Comparison of ENCODE assay signal across 11 cellular contexts in genomic region chr1:214548988-214549387, GRCh38. TPM values are rescaled to one million over a fixed set of nuclear protein-coding genes. Genes with fewer than 3 reads are reported as not detected.
DNase-seq lines count a peak whose midpoint lies in the region; ATAC-seq and TF ChIP-seq lines count a peak whose summit lies in the region.
"Had no signal": no experiment of that assay in that cellular context is flagged by ENCODE, and none has a peak within 500 bp of the region (broad histone marks: within the 10 kb centered on the region; RNA-seq: fewer than 3 reads in every experiment).

No MANE protein-coding gene starts in this region.

- H3K79me2 ChIP-seq in DND-41 (ENCODE audit: insufficient read depth, low read length) (no peaks in the 10 kb centered on the region), trophoblast cell (ENCODE audit: control insufficient read depth, insufficient read depth, low read length, poor library complexity) (peaks cover 42% of the 10 kb centered on the region)

- DNase-seq in DND-41: no peak
- peak; percentile 85 for DNase-seq in RPMI7951 (ENCODE audit: low read depth)
- peak; percentile 55 for DNase-seq in fibroblast of pulmonary artery (ENCODE audit: low read depth)
- DNase-seq in trophoblast cell: no peak
- DNase-seq in NCI-H2171 treated with DMSO at 0.1 percent for 48 hours (lab: John Stamatoyannopoulos, UW): no peak
- DNase-seq in DMS79 treated with DMSO at 0.1 percent for 48 hours (lab: John Stamatoyannopoulos, UW): no peak
- DNase-seq in OCI-M2 (lab: John Stamatoyannopoulos, UW; ENCODE audit: unreplicated experiment): no peak
- no peak for DNase-seq in activated T-cell treated with anti-CD3 and anti-CD28 coated beads, Interleukin-2, amount 50 U/mL, for 72 hours
- DNase-seq: activated CD4-positive, alpha-beta T cell treated with anti-CD3 and anti-CD28 coated beads for 48 hours; NCI-H2107 had no signal

- no peak overlapping the region for H3K27ac ChIP-seq in DND-41 (ENCODE audit: low read length)
- no peak overlapping the region for H3K27ac ChIP-seq in trophoblast cell (ENCODE audit: low read depth, low read length)
- H3K27ac ChIP-seq: neutrophil had no signal

- no peak overlapping the region for H3K18ac ChIP-seq in trophoblast cell (ENCODE audit: low read length)

- no peak for TF ChIP-seq CTCF in DND-41 (IDR thresholded peaks at IDR 0.05; ENCODE audit: borderline replicate concordance, extremely low read depth, low read length, poor library complexity, severe bottlenecking)
- no peak for TF ChIP-seq CTCF in fibroblast of pulmonary artery (IDR thresholded peaks at IDR 0.05; ENCODE audit: low read length, missing control alignments)

- peaks cover 0 to 2% of the 10 kb centered on the region in 2 donors for H3K36me3 Mint-ChIP-seq in activated T-cell treated with anti-CD3 and anti-CD28 coated beads, Interleukin-2, amount 50 U/mL, for 72 hours (ENCODE audit: insufficient read depth in 2 of 2)

- WGBS in trophoblast cell (ENCODE audit: extremely low coverage, insufficient coverage, insufficient read length): no CpG with 5 or more reads among the region's 2 CpGs

- H2BK5ac ChIP-seq in trophoblast cell (ENCODE audit: low read depth, low read length, poor library complexity): no peak overlapping the region

- no peak overlapping the region for H3K4me3 ChIP-seq in DND-41 (ENCODE audit: low read depth in 1 of 2, low read length in 2 of 2)
- H3K4me3 ChIP-seq in fibroblast of pulmonary artery (replicated peaks; ENCODE audit: low read depth, low read length): peak overlapping the region; percentile 90
- H3K4me3 ChIP-seq in trophoblast cell (ENCODE audit: low read depth, low read length): no peak overlapping the region

- H2AFZ ChIP-seq in DND-41 (ENCODE audit: low read depth, low read length): no peak overlapping the region
- H2AFZ ChIP-seq in trophoblast cell (ENCODE audit: insufficient read depth, low read length, poor library complexity): no peak overlapping the region

- H3K4me2 ChIP-seq in DND-41 (ENCODE audit: insufficient read depth, low read length): 0 out of 2 replicates have a peak overlapping the region, but pooled peaks have one; percentile 90
- peak overlapping the region; percentile 96 for H3K4me2 ChIP-seq in trophoblast cell (ENCODE audit: low read length)

- H3K4me1 ChIP-seq in DND-41 (ENCODE audit: insufficient read depth, low read length): peaks cover 58% of the 10 kb centered on the region
- H3K4me1 ChIP-seq in trophoblast cell (ENCODE audit: control insufficient read depth in 1 of 2, insufficient read depth in 2 of 2, low read length in 2 of 2): peaks cover 13 to 25% of the 10 kb centered on the region in 2 experiments

- no peak overlapping the region for H3K9ac ChIP-seq in DND-41 (ENCODE audit: low read depth, low read length)
- no peak overlapping the region for H3K9ac ChIP-seq in trophoblast cell (ENCODE audit: low read length)

- H2BK120ac ChIP-seq in trophoblast cell (ENCODE audit: insufficient read depth, low read length, poor library complexity): no peak overlapping the region

- H3K79me1 ChIP-seq in trophoblast cell (ENCODE audit: low read length): peaks cover 31% of the 10 kb centered on the region

- no peak overlapping the region for H4K8ac ChIP-seq in trophoblast cell (ENCODE audit: low read depth, low read length)

- no peak overlapping the region for H3K23ac ChIP-seq in trophoblast cell (ENCODE audit: low read length)

- H3K4ac ChIP-seq in trophoblast cell (ENCODE audit: low read depth, low read length): peak overlapping the region; percentile 90

- H4K20me1 ChIP-seq in DND-41 (ENCODE audit: insufficient read depth, low read length): no peaks in the 10 kb centered on the region; the same call in 1 of the 2 replicates

- H3K9me3 ChIP-seq in DND-41 (ENCODE audit: insufficient read depth, low read length, severe bottlenecking): no peaks in the 10 kb centered on the region
- no peaks in the 10 kb centered on the region for H3K9me3 ChIP-seq in trophoblast cell (ENCODE audit: insufficient read depth, low read depth, low read length)
- H3K9me3 ChIP-seq: neutrophil had no signal

- H3K9me3 Mint-ChIP-seq in activated T-cell treated with anti-CD3 and anti-CD28 coated beads, Interleukin-2, amount 50 U/mL, for 72 hours: no peaks in the 10 kb centered on the region

- no peak overlapping the region for H3K4me3 Mint-ChIP-seq in activated T-cell treated with anti-CD3 and anti-CD28 coated beads, Interleukin-2, amount 50 U/mL, for 72 hours

- H3K27ac Mint-ChIP-seq in activated T-cell treated with anti-CD3 and anti-CD28 coated beads, Interleukin-2, amount 50 U/mL, for 72 hours: no peak overlapping the region

- no peak overlapping the region for H4K12ac ChIP-seq in trophoblast cell (ENCODE audit: low read depth, low read length)

- no peak overlapping the region for H4K91ac ChIP-seq in trophoblast cell (ENCODE audit: low read depth, low read length)

- H3K27me3 ChIP-seq in DND-41 (ENCODE audit: insufficient read depth, low read length, poor library complexity) (no peaks in the 10 kb centered on the region), trophoblast cell (ENCODE audit: insufficient read depth, low read length) (no peaks in the 10 kb centered on the region)

- H3K4me1 Mint-ChIP-seq in activated T-cell treated with anti-CD3 and anti-CD28 coated beads, Interleukin-2, amount 50 U/mL, for 72 hours (ENCODE audit: low read depth): peaks cover 7% of the 10 kb centered on the region

- no peak for ATAC-seq in DND-41 (ENCODE audit: insufficient read depth, low read depth)
- no peak for ATAC-seq in activated T-cell treated with anti-CD3 and anti-CD28 coated beads, Interleukin-2, amount 50 U/mL, for 72 hours (replicated peaks in 1 of 2)

- H2AK5ac ChIP-seq in trophoblast cell (ENCODE audit: low read length): no peak overlapping the region

- H3K36me3 ChIP-seq in DND-41 (ENCODE audit: insufficient read depth, low read length): no peaks in the 10 kb centered on the region
- peaks cover 0 to 4% of the 10 kb centered on the region in 2 experiments for H3K36me3 ChIP-seq in trophoblast cell (ENCODE audit: control insufficient read depth in 1 of 2, insufficient read depth in 2 of 2, low read length in 2 of 2)
- H3K36me3 ChIP-seq: neutrophil had no signal

- H3K27me3 Mint-ChIP-seq in activated T-cell treated with anti-CD3 and anti-CD28 coated beads, Interleukin-2, amount 50 U/mL, for 72 hours (ENCODE audit: low read depth): peaks cover 65% of the 10 kb centered on the region

- H2BK12ac ChIP-seq in trophoblast cell (ENCODE audit: low read length): no peak overlapping the region

- H3K14ac ChIP-seq in trophoblast cell (ENCODE audit: low read length): no peak overlapping the region

RNA-seq across cellular contexts. Expression of gene PTPN14, which starts 2.4 kb away (rescaled TPM):
- 29.0 and 31.8 TPM in 2 replicates for total RNA-seq in RPMI7951 (2014; rRNA removed; shearing (Covaris generic))
- 40.3 and 40.4 TPM in 2 replicates for polyA plus RNA-seq in trophoblast cell (2013)
- 10 to 100 TPM; 13.5 to 23.5 TPM for total RNA-seq in activated T-cell treated with anti-CD3 and anti-CD28 coated beads, Interleukin-2, amount 50 U/mL, for 72 hours

RNA-seq across cellular contexts. Expression of gene CENPF, which starts 54.0 kb away (rescaled TPM):
- total RNA-seq in RPMI7951 (2014; rRNA removed; shearing (Covaris generic)): 123 and 129 TPM in 2 replicates
- 38.9 and 49.2 TPM in 2 replicates for polyA plus RNA-seq in trophoblast cell (2013)
- 10 to 100 TPM; 87.2 to 96.3 TPM for total RNA-seq in activated T-cell treated with anti-CD3 and anti-CD28 coated beads, Interleukin-2, amount 50 U/mL, for 72 hours

Comparison
In these comparisons a context has a peak if more than half of its experiments do, and no peak if none do; other contexts are left out.
1. DNase-seq: peak in RPMI7951 (single experiment) and fibroblast of pulmonary artery (single experiment); none in DND-41 (single experiment), trophoblast cell (0 of 2), NCI-H2171 treated with DMSO at 0.1 percent for 48 hours (single experiment), DMS79 treated with DMSO at 0.1 percent for 48 hours (single experiment), OCI-M2 (single experiment) and activated T-cell treated with anti-CD3 and anti-CD28 coated beads, Interleukin-2, amount 50 U/mL, for 72 hours (0 of 2).